Comparison of ENCODE assay signal across 1 cellular context in the genomic region with DNA sequence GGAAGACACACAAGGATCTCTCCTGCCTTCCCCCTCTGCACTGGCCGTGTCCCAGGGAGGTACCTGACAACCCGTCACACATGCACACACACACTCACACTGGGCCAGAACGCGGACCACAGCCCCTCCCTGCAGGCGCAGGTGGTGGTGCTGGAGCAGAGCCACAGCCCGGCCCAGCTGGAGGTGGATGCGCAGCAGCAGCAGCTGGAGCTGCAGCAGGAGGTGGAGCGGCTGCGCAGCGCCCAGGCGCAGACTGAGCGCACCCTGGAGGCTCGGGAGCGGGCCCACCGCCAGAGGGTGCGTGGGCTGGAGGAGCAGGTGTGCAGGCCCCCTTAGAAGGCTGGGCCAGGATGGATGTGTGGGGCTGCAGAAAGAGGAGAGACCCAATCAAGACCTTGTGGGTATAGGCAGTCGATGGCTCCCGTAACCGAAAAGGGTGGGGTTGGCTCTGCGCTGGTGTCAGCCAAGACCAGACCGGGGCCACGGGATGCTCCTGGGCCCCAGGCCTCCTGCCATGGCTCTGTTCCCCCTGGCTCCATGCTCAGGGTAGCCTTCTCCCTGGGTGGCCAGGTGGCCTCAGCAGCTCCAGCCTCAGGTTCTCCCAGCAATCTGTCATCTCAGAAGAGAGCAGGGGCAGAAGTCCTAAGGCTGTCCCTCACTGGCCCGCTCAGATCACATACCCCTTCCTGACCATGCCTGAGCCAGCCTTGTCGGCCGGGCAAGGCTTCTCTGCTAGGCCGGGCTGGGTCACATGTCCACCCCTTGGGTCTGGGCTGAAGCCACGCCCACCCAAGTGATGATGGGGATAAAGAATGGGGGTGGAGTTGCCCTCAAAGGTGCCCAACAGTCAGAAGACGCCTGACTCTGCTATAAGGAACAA.
TF ChIP-seq lines count a peak whose summit lies in the region.

No MANE protein-coding gene starts in this region.

TF ChIP-seq in endothelial cell of umbilical vein, 7 proteins besides CTCF, POLR2A, EP300 and RAD21:
- TF ChIP-seq, protein P1, sequence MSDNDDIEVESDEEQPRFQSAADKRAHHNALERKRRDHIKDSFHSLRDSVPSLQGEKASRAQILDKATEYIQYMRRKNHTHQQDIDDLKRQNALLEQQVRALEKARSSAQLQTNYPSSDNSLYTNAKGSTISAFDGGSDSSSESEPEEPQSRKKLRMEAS (IDR thresholded peaks at IDR 0.05; ENCODE audit: insufficient read depth, insufficient read length): no peak
- TF ChIP-seq FOS (IDR thresholded peaks at IDR 0.05; ENCODE audit: borderline replicate concordance, insufficient read depth, low read length): no peak
- no peak for TF ChIP-seq MYC (IDR thresholded peaks at IDR 0.05; ENCODE audit: low read depth, low read length)
- TF ChIP-seq POLR2AphosphoS5 (IDR thresholded peaks at IDR 0.05; ENCODE audit: insufficient read depth, low read depth, low read length): peak; percentile 2
- TF ChIP-seq GATA2 (IDR thresholded peaks at IDR 0.05; ENCODE audit: insufficient read depth, insufficient read length, low read depth, low read length): no peak
